9 cellular contexts compared by ENCODE assay signal in genomic region chr5:139137703-139138102, GRCh38.
DNase-seq lines count a peak whose midpoint lies in the region; ATAC-seq and TF ChIP-seq lines count a peak whose summit lies in the region.
"Had no signal": no experiment of that assay in that cellular context is flagged by ENCODE, and none has a peak within 500 bp of the region (broad histone marks: within the 10 kb centered on the region; RNA-seq: fewer than 3 reads in every experiment).

No MANE protein-coding gene starts in this region.

- no peaks in the 10 kb centered on the region for H3K9me3 Mint-ChIP-seq in stimulated activated naive CD8-positive, alpha-beta T cell treated with anti-CD3 and anti-CD28 coated beads, Interleukin-15, amount 100 ng/mL, for 72 hours
- H3K9me3 Mint-ChIP-seq: T-helper 1 cell treated with Interleukin-12 subunit alpha and Interleukin-12 subunit beta and Interleukin-4 antibody, amounts not matched to agents 30 μg/mL and 1 μg/mL, for 36 hours had no signal

- peak; percentile 31 for ATAC-seq in Right ventricle myocardium superior (ENCODE audit: poor library complexity)
- no peak for ATAC-seq in PC-3
- ATAC-seq in aorta (ENCODE audit: low FRiP score): no peak
- ATAC-seq in stimulated activated naive CD8-positive, alpha-beta T cell treated with anti-CD3 and anti-CD28 coated beads, Interleukin-15, amount 100 ng/mL, for 72 hours: no peak
- ATAC-seq in GM18867 (IDR thresholded peaks at IDR 0.05; ENCODE audit: unreplicated experiment): no peak
- ATAC-seq in GM18907 (IDR thresholded peaks at IDR 0.05; ENCODE audit: unreplicated experiment): no peak

- H3K79me2 ChIP-seq in PC-3 (ENCODE audit: low read length): 0 out of 2 replicates have a peak, but pooled peaks cover 4% of the 10 kb centered on the region

- no peaks in the 10 kb centered on the region for H3F3A ChIP-seq in PC-3 (ENCODE audit: low read length, unreplicated experiment)

- no peak overlapping the region for H3K4me3 Mint-ChIP-seq in stimulated activated naive CD8-positive, alpha-beta T cell treated with anti-CD3 and anti-CD28 coated beads, Interleukin-15, amount 100 ng/mL, for 72 hours
- H3K4me3 Mint-ChIP-seq: T-helper 1 cell treated with Interleukin-12 subunit alpha and Interleukin-12 subunit beta and Interleukin-4 antibody, amounts not matched to agents 30 μg/mL and 1 μg/mL, for 36 hours had no signal

- peaks cover 15% of the 10 kb centered on the region; the same call in 1 of the 2 replicates for H4K20me1 ChIP-seq in PC-3 (ENCODE audit: low read length)

- H3K4me2 ChIP-seq in PC-3 (ENCODE audit: low read length): no peak overlapping the region

- H3K9ac ChIP-seq in PC-3 (ENCODE audit: low read length): no peak overlapping the region

- H3K27me3 ChIP-seq in PC-3 (ENCODE audit: low read length) (no peaks in the 10 kb centered on the region), aorta (ENCODE audit: control insufficient read depth in 1 of 2, insufficient read depth in 2 of 2, low read length in 1 of 2) (no peaks in the 10 kb centered on the region)

- WGBS in aorta, 2 donors: 46 to 60% methylated on average over 3 to 4 of the region's 4 CpGs

- no TSS peak for BruUV-seq in PC-3 (replicated peaks; lab: Mats Ljungman, UMichigan)

- H3K4me1 ChIP-seq in PC-3 (ENCODE audit: insufficient read depth, low read length) (peaks cover 11% of the 10 kb centered on the region), aorta (ENCODE audit: control insufficient read depth in 1 of 2, insufficient read depth in 2 of 2, low read length in 2 of 2) (peaks cover 3 to 6% of the 10 kb centered on the region in 2 donors)

- POLR2A ChIA-PET in PC-3 (lab: Charles Lee; ENCODE audit: unreplicated experiment): no interaction called here

- no peaks in the 10 kb centered on the region for H3K9me2 ChIP-seq in PC-3 (replicated peaks; ENCODE audit: low read length)

- H3K27ac Mint-ChIP-seq in stimulated activated naive CD8-positive, alpha-beta T cell treated with anti-CD3 and anti-CD28 coated beads, Interleukin-15, amount 100 ng/mL, for 72 hours: no peak overlapping the region
- H3K27ac Mint-ChIP-seq: T-helper 1 cell treated with Interleukin-12 subunit alpha and Interleukin-12 subunit beta and Interleukin-4 antibody, amounts not matched to agents 30 μg/mL and 1 μg/mL, for 36 hours had no signal

- H2AFZ ChIP-seq in PC-3 (ENCODE audit: low read length): no peak overlapping the region

- CTCF ChIA-PET in PC-3 (lab: Charles Lee): no interaction called here

- TF ChIP-seq CTCF in PC-3 (conservative IDR thresholded peaks at IDR 0.05; ENCODE audit: low read depth, low read length) (peak; percentile 30; the same call in 1 of the 2 replicates), foreskin fibroblast (IDR thresholded peaks at IDR 0.05; ENCODE audit: low read depth, low read length) (peak; percentile 14)

- no peak for DNase-seq in Right ventricle myocardium superior
- DNase-seq in cardiac septum (ENCODE audit: low spot score): no peak
- peak; percentile 14 for DNase-seq in PC-3
- DNase-seq in foreskin fibroblast: peak in 1 of 2 donors; percentile 20
- no peak for DNase-seq in aorta
- no peak for DNase-seq in stimulated activated naive CD8-positive, alpha-beta T cell treated with anti-CD3 and anti-CD28 coated beads, Interleukin-15, amount 100 ng/mL, for 72 hours

- H3K27ac ChIP-seq in PC-3 (ENCODE audit: low read length) (no peak overlapping the region), aorta (ENCODE audit: low read depth in 1 of 2, low read length in 2 of 2) (peak overlapping the region; percentile 49 to 58)

- H3K27me3 Mint-ChIP-seq in stimulated activated naive CD8-positive, alpha-beta T cell treated with anti-CD3 and anti-CD28 coated beads, Interleukin-15, amount 100 ng/mL, for 72 hours: no peaks in the 10 kb centered on the region

- no peaks in the 10 kb centered on the region for H3K9me3 ChIP-seq in PC-3 (ENCODE audit: low read length)
- no peaks in the 10 kb centered on the region for H3K9me3 ChIP-seq in aorta (ENCODE audit: control insufficient read depth, low read length)

- H3K4me3 ChIP-seq in PC-3 (ENCODE audit: low read length): no peak overlapping the region
- no peak overlapping the region for H3K4me3 ChIP-seq in foreskin fibroblast (ENCODE audit: low read depth in 1 of 2, low read length in 2 of 2)
- H3K4me3 ChIP-seq in aorta (ENCODE audit: low read length in 2 of 2): no peak overlapping the region

- intact Hi-C loops in Right ventricle myocardium superior (cut with DNase I) (no loop called here), cardiac septum (cut with DNase I) (loop anchor here (5.0 kb wide), 1 partner anchor 40 kb away; no protein-coding TSS in a partner anchor), PC-3 (cut with micrococcal nuclease) (no loop called here), aorta (cut with DNase I) (no loop called here)

- H3K4me1 Mint-ChIP-seq in stimulated activated naive CD8-positive, alpha-beta T cell treated with anti-CD3 and anti-CD28 coated beads, Interleukin-15, amount 100 ng/mL, for 72 hours: peaks cover 24% of the 10 kb centered on the region

- no peaks in the 10 kb centered on the region for H3K36me3 ChIP-seq in PC-3 (ENCODE audit: low read depth, low read length)
- H3K36me3 ChIP-seq in aorta (ENCODE audit: control insufficient read depth in 1 of 2, insufficient read depth in 2 of 2, low read length in 1 of 2): no peaks in the 10 kb centered on the region
